Comparison of ENCODE assay signal across 10 cellular contexts in genomic region chr4:56705373-56705772, GRCh38. TPM values are rescaled to one million over a fixed set of nuclear protein-coding genes. Genes with fewer than 3 reads are reported as not detected.
"Had no signal": no experiment of that assay in that cellular context is flagged by ENCODE, and none has a peak within 500 bp of the region (broad histone marks: within the 10 kb centered on the region; RNA-seq: fewer than 3 reads in every experiment).

No MANE protein-coding gene starts in this region.

- H3K36me3 ChIP-seq: HAP-1 had no signal

- ATAC-seq: GM23338, HCT116 had no signal

- H3K9ac ChIP-seq: GM23248 had no signal

- H3K4me2 ChIP-seq: GM23338 had no signal

- H3K27ac Mint-ChIP-seq: GM23338, H9, HFFc6 had no signal

- H3K4me3 ChIP-seq: GM23248, GM23338, HAP-1 had no signal

- H3K4me3 Mint-ChIP-seq: GM23338, H9, HFFc6 had no signal

- H3K9me3 Mint-ChIP-seq: H9, HFFc6 had no signal

- H2AFZ ChIP-seq: GM23338 had no signal

- H3K27ac ChIP-seq: GM23248 had no signal

- H3K9me3 ChIP-seq: HAP-1 had no signal

- DNase-seq: GM23248, GOT3, H9, HCEC 1CT, HFFc6 had no signal

- H3K4me1 ChIP-seq: HAP-1 had no signal

RNA-seq across cellular contexts. Expression of gene HOPX, which starts 24.3 kb away (rescaled TPM):
- total RNA-seq: GM23248, GM23338, H1, H4, H9, HFFc6 had no signal
- polyA plus RNA-seq: GM23248, GM23338, H1 had no signal
